Comparison of ENCODE assay signal across 8 cellular contexts in the genomic region with DNA sequence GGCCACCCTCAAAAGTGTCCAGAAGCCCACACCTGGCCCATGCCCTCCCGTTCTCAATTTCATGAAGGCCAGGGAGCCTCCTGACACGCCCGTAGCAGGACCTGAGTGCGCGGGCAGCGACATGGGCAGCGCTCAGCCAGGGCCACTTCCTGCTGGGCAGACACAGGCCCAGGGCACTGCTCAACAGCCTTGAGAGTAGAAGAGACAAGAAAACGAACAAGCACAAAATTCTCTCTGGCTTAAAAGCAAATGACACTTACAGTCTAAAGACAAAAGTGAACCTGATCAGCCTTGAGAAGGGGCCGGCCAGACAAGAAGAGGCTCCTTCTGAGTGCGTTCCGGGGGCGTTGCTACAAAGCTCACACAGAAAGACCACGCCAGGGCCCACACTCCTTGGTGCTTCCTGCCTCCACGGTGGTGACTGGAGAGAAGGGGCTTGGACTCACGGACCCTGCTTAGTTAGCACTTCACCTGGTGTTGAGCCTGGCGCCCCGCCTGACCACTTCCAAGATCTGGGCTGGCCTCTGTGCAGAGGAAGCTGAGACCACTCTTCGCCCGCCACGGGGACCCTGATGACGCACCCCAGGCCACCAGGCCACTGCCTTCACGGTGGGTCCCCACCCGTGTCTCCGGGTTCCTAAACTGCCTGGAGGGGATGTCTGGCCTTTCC.
A peak's percentile ranks its signal among the peaks of the same experiment; 100 is the strongest.
DNase-seq lines count a peak whose midpoint lies in the region; ATAC-seq and TF ChIP-seq lines count a peak whose summit lies in the region.

No MANE protein-coding gene starts in this region.

- H3K4me3 ChIP-seq in AG09309 (ENCODE audit: control insufficient read depth, low read depth, low read length) (peak overlapping the region; percentile 58), Loucy (ENCODE audit: low read length, poor library complexity, severe bottlenecking) (peak overlapping the region; percentile 82), coronary artery (peak overlapping the region; percentile 83), mucosa of stomach (ENCODE audit: low read length) (peak overlapping the region; percentile 84)

- no peak for ATAC-seq in HG03565 (IDR thresholded peaks at IDR 0.05; ENCODE audit: unreplicated experiment)

- H3K27me3 ChIP-seq in Loucy (ENCODE audit: insufficient read depth, low read length, poor library complexity, severe bottlenecking) (no peaks in the 10 kb centered on the region), mucosa of stomach (ENCODE audit: control insufficient read depth, insufficient read depth, low read length) (peaks cover 3% of the 10 kb centered on the region)

- peaks cover 30% of the 10 kb centered on the region; the same call in 1 of the 2 replicates for H3K79me2 ChIP-seq in Loucy (ENCODE audit: insufficient read depth, low read length)

- H3K4me1 ChIP-seq in Loucy (ENCODE audit: insufficient read depth, low read length, poor library complexity, severe bottlenecking) (peaks cover 40% of the 10 kb centered on the region), mucosa of stomach (ENCODE audit: control insufficient read depth, insufficient read depth, low read length) (peaks cover 50% of the 10 kb centered on the region)

- no peaks in the 10 kb centered on the region for H3F3A ChIP-seq in Loucy (ENCODE audit: low read depth)

- no peaks in the 10 kb centered on the region for H3K9me2 ChIP-seq in Loucy (replicated peaks; ENCODE audit: low read depth, low read length)

- H3K36me3 ChIP-seq in Loucy (ENCODE audit: insufficient read depth, low read length) (no peaks in the 10 kb centered on the region), mucosa of stomach (ENCODE audit: control insufficient read depth, insufficient read depth, low read length) (no peaks in the 10 kb centered on the region)

- no peaks in the 10 kb centered on the region for H4K20me1 ChIP-seq in Loucy (ENCODE audit: insufficient read depth, low read length, poor library complexity, severe bottlenecking)

- H3K9ac ChIP-seq in Loucy (ENCODE audit: low read depth, low read length, poor library complexity, severe bottlenecking), result peak overlapping the region; percentile 82
- H3K9ac ChIP-seq in mucosa of stomach (ENCODE audit: low read length), result peak overlapping the region; percentile 92

- peak overlapping the region; percentile 92 for H3K4me2 ChIP-seq in Loucy (ENCODE audit: low read depth, low read length, poor library complexity, severe bottlenecking)

- 0 out of 2 replicates have a peak overlapping the region, but pooled peaks have one; percentile 62 for H2AFZ ChIP-seq in Loucy (ENCODE audit: low read length)

- DNase-seq in AG09309 (ENCODE audit: low read depth) (no peak), coronary artery (ENCODE audit: low spot score) (no peak), DMS79 (lab: John Stamatoyannopoulos, UW) (no peak), SIG-M5 treated with dmso at 0.1 percent for 504 hours (lab: John Stamatoyannopoulos, UW; ENCODE audit: unreplicated experiment) (no peak), NCI-H226 (no peak)

- peak overlapping the region; percentile 72 to 85 for H3K27ac ChIP-seq in coronary artery

- TF ChIP-seq CTCF in AG09309 (IDR thresholded peaks at IDR 0.05; ENCODE audit: control insufficient read depth, insufficient read depth, low read depth, low read length, missing control alignments) (no peak), Loucy (conservative IDR thresholded peaks at IDR 0.05; ENCODE audit: low read length) (no peak), coronary artery (IDR thresholded peaks at IDR 0.05) (no peak)

- H3K9me3 ChIP-seq in Loucy (ENCODE audit: insufficient read depth, low read depth, low read length), result no peaks in the 10 kb centered on the region
- no peaks in the 10 kb centered on the region for H3K9me3 ChIP-seq in mucosa of stomach (ENCODE audit: control insufficient read depth, low read length)
